1 cellular context compared by ENCODE assay signal in genomic region chr1:150748859-150749719, GRCh38.
TF ChIP-seq lines count a peak whose summit lies in the region.

No MANE protein-coding gene starts in this region.

TF ChIP-seq in HCT116, 20 proteins besides CTCF, POLR2A, EP300 and RAD21:
- no peak for TF ChIP-seq EZH2phosphoT487 (IDR thresholded peaks at IDR 0.05; ENCODE audit: borderline replicate concordance)
- TF ChIP-seq MAX (IDR thresholded peaks at IDR 0.05) = no peak
- TF ChIP-seq EGR1 (IDR thresholded peaks at IDR 0.05; ENCODE audit: low read depth) = no peak
- no peak for TF ChIP-seq FOSL1 (IDR thresholded peaks at IDR 0.05; ENCODE audit: low read depth)
- no peak for TF ChIP-seq POLR2AphosphoS5 (IDR thresholded peaks at IDR 0.05; ENCODE audit: low read depth, low read length)
- no peak for TF ChIP-seq YY1 (IDR thresholded peaks at IDR 0.05; ENCODE audit: extremely low read depth, insufficient replicate concordance, low read depth, low read length)
- TF ChIP-seq ZBTB33 (IDR thresholded peaks at IDR 0.05; ENCODE audit: extremely low read depth, insufficient replicate concordance, low read length) = no peak
- TF ChIP-seq SRF (IDR thresholded peaks at IDR 0.05; ENCODE audit: low read depth) = no peak
- TF ChIP-seq ZFX (IDR thresholded peaks at IDR 0.05) = no peak
- no peak for TF ChIP-seq ZNF274 (IDR thresholded peaks at IDR 0.05; ENCODE audit: low read depth, low read length)
- no peak for TF ChIP-seq SIN3A (IDR thresholded peaks at IDR 0.05; ENCODE audit: low read depth)
- no peak for TF ChIP-seq EZH2 (IDR thresholded peaks at IDR 0.05)
- no peak for TF ChIP-seq TCF7L2 (IDR thresholded peaks at IDR 0.05; ENCODE audit: borderline replicate concordance, extremely low read depth, insufficient read depth, insufficient read length)
- TF ChIP-seq CBX3 (IDR thresholded peaks at IDR 0.05; ENCODE audit: low read depth) = no peak
- no peak for TF ChIP-seq REST (IDR thresholded peaks at IDR 0.05; ENCODE audit: low read depth)
- TF ChIP-seq ATF3 (IDR thresholded peaks at IDR 0.05) = no peak
- TF ChIP-seq SP1 (IDR thresholded peaks at IDR 0.05; ENCODE audit: low read depth) = no peak
- no peak for TF ChIP-seq ELF1 (IDR thresholded peaks at IDR 0.05; ENCODE audit: borderline replicate concordance, low read depth)
- no peak for TF ChIP-seq CEBPB (IDR thresholded peaks at IDR 0.05; ENCODE audit: low read depth)
TF ChIP-seq in HCT116: peak in this region for 0.
